In the genomic region with DNA sequence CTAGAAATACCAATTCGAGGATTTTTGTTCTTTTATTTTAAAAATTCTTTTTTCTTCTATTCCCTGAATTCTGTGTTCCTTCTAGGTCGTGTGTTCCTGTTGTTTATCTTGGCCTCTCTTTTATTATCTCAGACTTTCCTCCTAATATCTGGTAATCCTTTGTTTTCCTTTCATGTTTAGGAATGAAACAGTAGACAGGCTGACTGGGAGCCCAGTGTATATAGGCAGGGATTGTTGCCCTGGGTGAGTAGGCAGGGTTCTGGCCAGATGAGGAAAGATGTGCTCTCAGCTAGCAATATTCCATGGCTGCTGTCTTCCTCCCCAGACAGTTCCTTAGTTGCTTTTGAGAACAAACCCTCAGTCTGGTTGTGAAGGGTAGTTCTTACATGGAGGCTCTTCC, we compare ENCODE assay signal across 2 cellular contexts.
TF ChIP-seq lines count a peak whose summit lies in the region.

No MANE protein-coding gene starts in this region.

TF ChIP-seq in HEK293, 187 proteins besides CTCF, POLR2A, EP300 and RAD21 (continued from another document):
- TF ChIP-seq, protein P1, sequence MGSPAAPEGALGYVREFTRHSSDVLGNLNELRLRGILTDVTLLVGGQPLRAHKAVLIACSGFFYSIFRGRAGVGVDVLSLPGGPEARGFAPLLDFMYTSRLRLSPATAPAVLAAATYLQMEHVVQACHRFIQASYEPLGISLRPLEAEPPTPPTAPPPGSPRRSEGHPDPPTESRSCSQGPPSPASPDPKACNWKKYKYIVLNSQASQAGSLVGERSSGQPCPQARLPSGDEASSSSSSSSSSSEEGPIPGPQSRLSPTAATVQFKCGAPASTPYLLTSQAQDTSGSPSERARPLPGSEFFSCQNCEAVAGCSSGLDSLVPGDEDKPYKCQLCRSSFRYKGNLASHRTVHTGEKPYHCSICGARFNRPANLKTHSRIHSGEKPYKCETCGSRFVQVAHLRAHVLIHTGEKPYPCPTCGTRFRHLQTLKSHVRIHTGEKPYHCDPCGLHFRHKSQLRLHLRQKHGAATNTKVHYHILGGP (tag by site-specific recombination; IDR thresholded peaks at IDR 0.05), result peak; percentile 63; the same call in 1 of the 2 replicates
- peak; percentile 57 for TF ChIP-seq WT1 (tag by site-specific recombination; IDR thresholded peaks at IDR 0.05)
- TF ChIP-seq ZNF610 (tag by site-specific recombination; IDR thresholded peaks at IDR 0.05; ENCODE audit: borderline replicate concordance), result no peak

TF ChIP-seq in K562, 482 proteins besides CTCF, POLR2A, EP300 and RAD21 (continued from another document):
- no peak for TF ChIP-seq AFF4 (CRISPR knock-in tag; IDR thresholded peaks at IDR 0.05)
- TF ChIP-seq, protein P2, sequence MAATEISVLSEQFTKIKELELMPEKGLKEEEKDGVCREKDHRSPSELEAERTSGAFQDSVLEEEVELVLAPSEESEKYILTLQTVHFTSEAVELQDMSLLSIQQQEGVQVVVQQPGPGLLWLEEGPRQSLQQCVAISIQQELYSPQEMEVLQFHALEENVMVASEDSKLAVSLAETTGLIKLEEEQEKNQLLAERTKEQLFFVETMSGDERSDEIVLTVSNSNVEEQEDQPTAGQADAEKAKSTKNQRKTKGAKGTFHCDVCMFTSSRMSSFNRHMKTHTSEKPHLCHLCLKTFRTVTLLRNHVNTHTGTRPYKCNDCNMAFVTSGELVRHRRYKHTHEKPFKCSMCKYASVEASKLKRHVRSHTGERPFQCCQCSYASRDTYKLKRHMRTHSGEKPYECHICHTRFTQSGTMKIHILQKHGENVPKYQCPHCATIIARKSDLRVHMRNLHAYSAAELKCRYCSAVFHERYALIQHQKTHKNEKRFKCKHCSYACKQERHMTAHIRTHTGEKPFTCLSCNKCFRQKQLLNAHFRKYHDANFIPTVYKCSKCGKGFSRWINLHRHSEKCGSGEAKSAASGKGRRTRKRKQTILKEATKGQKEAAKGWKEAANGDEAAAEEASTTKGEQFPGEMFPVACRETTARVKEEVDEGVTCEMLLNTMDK (IDR thresholded peaks at IDR 0.05; ENCODE audit: borderline replicate concordance, insufficient read depth, low read depth, low read length, poor library complexity, severe bottlenecking), result no peak
- TF ChIP-seq DMBX1 (CRISPR knock-in tag; IDR thresholded peaks at IDR 0.05; ENCODE audit: borderline replicate concordance), result no peak
- TF ChIP-seq KDM1A (IDR thresholded peaks at IDR 0.05), result no peak
- TF ChIP-seq, protein P3, sequence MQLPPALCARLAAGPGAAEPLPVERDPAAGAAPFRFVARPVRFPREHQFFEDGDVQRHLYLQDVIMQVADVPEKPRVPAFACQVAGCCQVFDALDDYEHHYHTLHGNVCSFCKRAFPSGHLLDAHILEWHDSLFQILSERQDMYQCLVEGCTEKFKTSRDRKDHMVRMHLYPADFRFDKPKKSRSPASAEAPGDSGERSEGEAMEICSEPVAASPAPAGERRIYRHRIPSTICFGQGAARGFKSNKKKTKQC (CRISPR knock-in tag; IDR thresholded peaks at IDR 0.05), result no peak
- no peak for TF ChIP-seq CBFB (CRISPR knock-in tag; IDR thresholded peaks at IDR 0.05)
- no peak for TF ChIP-seq MYC (IDR thresholded peaks at IDR 0.05; ENCODE audit: low read depth, low read length)
- no peak for TF ChIP-seq MYC (CRISPR knock-in tag; IDR thresholded peaks at IDR 0.05; ENCODE audit: borderline replicate concordance, low read depth)
- TF ChIP-seq ESRRA (IDR thresholded peaks at IDR 0.05; ENCODE audit: borderline replicate concordance, low read depth), result no peak
- no peak for TF ChIP-seq BHLHE40 (IDR thresholded peaks at IDR 0.05; ENCODE audit: low read length)
- TF ChIP-seq, protein P4, sequence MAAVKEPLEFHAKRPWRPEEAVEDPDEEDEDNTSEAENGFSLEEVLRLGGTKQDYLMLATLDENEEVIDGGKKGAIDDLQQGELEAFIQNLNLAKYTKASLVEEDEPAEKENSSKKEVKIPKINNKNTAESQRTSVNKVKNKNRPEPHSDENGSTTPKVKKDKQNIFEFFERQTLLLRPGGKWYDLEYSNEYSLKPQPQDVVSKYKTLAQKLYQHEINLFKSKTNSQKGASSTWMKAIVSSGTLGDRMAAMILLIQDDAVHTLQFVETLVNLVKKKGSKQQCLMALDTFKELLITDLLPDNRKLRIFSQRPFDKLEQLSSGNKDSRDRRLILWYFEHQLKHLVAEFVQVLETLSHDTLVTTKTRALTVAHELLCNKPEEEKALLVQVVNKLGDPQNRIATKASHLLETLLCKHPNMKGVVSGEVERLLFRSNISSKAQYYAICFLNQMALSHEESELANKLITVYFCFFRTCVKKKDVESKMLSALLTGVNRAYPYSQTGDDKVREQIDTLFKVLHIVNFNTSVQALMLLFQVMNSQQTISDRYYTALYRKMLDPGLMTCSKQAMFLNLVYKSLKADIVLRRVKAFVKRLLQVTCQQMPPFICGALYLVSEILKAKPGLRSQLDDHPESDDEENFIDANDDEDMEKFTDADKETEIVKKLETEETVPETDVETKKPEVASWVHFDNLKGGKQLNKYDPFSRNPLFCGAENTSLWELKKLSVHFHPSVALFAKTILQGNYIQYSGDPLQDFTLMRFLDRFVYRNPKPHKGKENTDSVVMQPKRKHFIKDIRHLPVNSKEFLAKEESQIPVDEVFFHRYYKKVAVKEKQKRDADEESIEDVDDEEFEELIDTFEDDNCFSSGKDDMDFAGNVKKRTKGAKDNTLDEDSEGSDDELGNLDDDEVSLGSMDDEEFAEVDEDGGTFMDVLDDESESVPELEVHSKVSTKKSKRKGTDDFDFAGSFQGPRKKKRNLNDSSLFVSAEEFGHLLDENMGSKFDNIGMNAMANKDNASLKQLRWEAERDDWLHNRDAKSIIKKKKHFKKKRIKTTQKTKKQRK (IDR thresholded peaks at IDR 0.05; ENCODE audit: borderline replicate concordance, low read depth, low read length), result no peak
- TF ChIP-seq NR1H2 (CRISPR knock-in tag; IDR thresholded peaks at IDR 0.05), result no peak
- TF ChIP-seq ZNF445 (CRISPR knock-in tag; IDR thresholded peaks at IDR 0.05; ENCODE audit: low read depth), result no peak
- TF ChIP-seq STAT5A (IDR thresholded peaks at IDR 0.05; ENCODE audit: borderline replicate concordance, low read length), result no peak
- TF ChIP-seq, protein P5, sequence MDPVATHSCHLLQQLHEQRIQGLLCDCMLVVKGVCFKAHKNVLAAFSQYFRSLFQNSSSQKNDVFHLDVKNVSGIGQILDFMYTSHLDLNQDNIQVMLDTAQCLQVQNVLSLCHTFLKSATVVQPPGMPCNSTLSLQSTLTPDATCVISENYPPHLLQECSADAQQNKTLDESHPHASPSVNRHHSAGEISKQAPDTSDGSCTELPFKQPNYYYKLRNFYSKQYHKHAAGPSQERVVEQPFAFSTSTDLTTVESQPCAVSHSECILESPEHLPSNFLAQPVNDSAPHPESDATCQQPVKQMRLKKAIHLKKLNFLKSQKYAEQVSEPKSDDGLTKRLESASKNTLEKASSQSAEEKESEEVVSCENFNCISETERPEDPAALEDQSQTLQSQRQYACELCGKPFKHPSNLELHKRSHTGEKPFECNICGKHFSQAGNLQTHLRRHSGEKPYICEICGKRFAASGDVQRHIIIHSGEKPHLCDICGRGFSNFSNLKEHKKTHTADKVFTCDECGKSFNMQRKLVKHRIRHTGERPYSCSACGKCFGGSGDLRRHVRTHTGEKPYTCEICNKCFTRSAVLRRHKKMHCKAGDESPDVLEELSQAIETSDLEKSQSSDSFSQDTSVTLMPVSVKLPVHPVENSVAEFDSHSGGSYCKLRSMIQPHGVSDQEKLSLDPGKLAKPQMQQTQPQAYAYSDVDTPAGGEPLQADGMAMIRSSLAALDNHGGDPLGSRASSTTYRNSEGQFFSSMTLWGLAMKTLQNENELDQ (CRISPR knock-in tag; IDR thresholded peaks at IDR 0.05; ENCODE audit: borderline replicate concordance), result no peak
